8 cellular contexts compared by ENCODE assay signal in genomic region chr3:47824541-47825473, GRCh38. TPM values are rescaled to one million over a fixed set of nuclear protein-coding genes. Genes with fewer than 3 reads are reported as not detected.
DNase-seq lines count a peak whose midpoint lies in the region; ATAC-seq and TF ChIP-seq lines count a peak whose summit lies in the region.

No MANE protein-coding gene starts in this region.

- H3K27me3 ChIP-seq in BLaER1 (no peaks in the 10 kb centered on the region), lung (ENCODE audit: control insufficient read depth, insufficient read depth) (no peaks in the 10 kb centered on the region)

- peaks cover 46% of the 10 kb centered on the region for H4K20me1 ChIP-seq in BLaER1

- peaks cover 66% of the 10 kb centered on the region for H3K36me3 ChIP-seq in BLaER1
- H3K36me3 ChIP-seq in lung (ENCODE audit: control insufficient read depth in 2 of 2, insufficient read depth in 2 of 2, low read length in 2 of 2) = peaks cover 10 to 18% of the 10 kb centered on the region in 2 donors

- DNase-seq in NCI-H524 treated with DMSO at 0.1 percent for 48 hours (lab: John Stamatoyannopoulos, UW) (peak; percentile 29), ecto neural progenitor cell (ENCODE audit: low spot score) (peak; percentile 89), lung (ENCODE audit: low spot score) (peak; percentile 67)
- peak; percentile 76 to 78 for DNase-seq in activated CD4-positive, alpha-beta T cell treated with anti-CD3 and anti-CD28 coated beads, Interleukin-2, amount 50 U/mL, for 48 hours
- peak; percentile 57 to 70 (median 64) for DNase-seq in stimulated activated CD4-positive, alpha-beta T cell treated with anti-CD3 and anti-CD28 coated beads, TNF-alpha, amount 100 ng/mL, for 4 hours (ENCODE audit: low read depth in 3 of 3)

- peak; percentile 82 for TF ChIP-seq POLR2A in GM19099 (IDR thresholded peaks at IDR 0.05; ENCODE audit: extremely low read depth, insufficient read length, low read depth)

- H3K4me1 ChIP-seq in BLaER1 (peaks cover 45% of the 10 kb centered on the region), lung (ENCODE audit: control insufficient read depth in 2 of 2, insufficient read depth in 2 of 2, low read length in 2 of 2) (peaks cover 6 to 13% of the 10 kb centered on the region in 2 donors)

- 4 to 5% methylated on average over 63 to 77 of the region's 77 CpGs for WGBS in lung, 2 donors

- ATAC-seq in HG03378 (IDR thresholded peaks at IDR 0.05; ENCODE audit: unreplicated experiment) (peak; percentile 62), lung (ENCODE audit: insufficient read depth, low FRiP score) (peak; percentile 99)

- H3K9me3 ChIP-seq in BLaER1 (peaks cover 19% of the 10 kb centered on the region; the same call in 1 of the 2 replicates), lung (ENCODE audit: control insufficient read depth in 2 of 2, insufficient read depth in 1 of 2, low read length in 1 of 2) (no peaks in the 10 kb centered on the region)

- H3K27ac ChIP-seq in BLaER1 (peak overlapping the region; percentile 97), lung (ENCODE audit: low read depth in 1 of 2, low read length in 1 of 2) (peak overlapping the region; percentile 65 to 89)

- H3K4me3 ChIP-seq in BLaER1 = peak overlapping the region; percentile 95
- H3K4me3 ChIP-seq in lung = peak overlapping the region; percentile 85

- peak overlapping the region; percentile 96 for H3K4me2 ChIP-seq in BLaER1

- H3K9ac ChIP-seq in BLaER1 = peak overlapping the region; percentile 98

- TF ChIP-seq CTCF in lung (IDR thresholded peaks at IDR 0.05; ENCODE audit: control extremely low read depth, extremely low read depth) = peak; percentile 78

RNA-seq across cellular contexts. Expression of gene DHX30, which starts 21.9 kb away (rescaled TPM):
- 10 to 100 TPM; 62.8 to 65.9 TPM for total RNA-seq in lung
- polyA plus RNA-seq in lung = 10 to 100 TPM; 42.2 to 44.8 TPM

RNA-seq across cellular contexts. Expression of gene SMARCC1, which starts 43.1 kb away (rescaled TPM):
- 10 to 100 TPM; 57.8 to 83.0 TPM for total RNA-seq in lung
- polyA plus RNA-seq in lung = 10 to 100 TPM; 11.7 to 17.2 TPM

Comparison
In these comparisons a context has a peak if more than half of its experiments do, and no peak if none do; other contexts are left out.
1. Peak in every context shown above with its lines: DNase-seq, ATAC-seq, H3K4me3 ChIP-seq and H3K27ac ChIP-seq.
2. DNase-seq: peak in every context shown above with its lines; median percentile 89 in ecto neural progenitor cell; 77 in activated CD4-positive, alpha-beta T cell treated with anti-CD3 and anti-CD28 coated beads, Interleukin-2, amount 50 U/mL, for 48 hours; 67 in lung; 64 in stimulated activated CD4-positive, alpha-beta T cell treated with anti-CD3 and anti-CD28 coated beads, TNF-alpha, amount 100 ng/mL, for 4 hours; 29 in NCI-H524 treated with DMSO at 0.1 percent for 48 hours.